In genomic region chr3:161800985-161801559, GRCh38 we compare ENCODE assay signal across 23 cellular contexts.
DNase-seq lines count a peak whose midpoint lies in the region; ATAC-seq, FAIRE-seq and TF ChIP-seq lines count a peak whose summit lies in the region.
"Had no signal": no experiment of that assay in that cellular context is flagged by ENCODE, and none has a peak within 500 bp of the region (broad histone marks: within the 10 kb centered on the region; RNA-seq: fewer than 3 reads in every experiment).

No MANE protein-coding gene starts in this region.

- no peaks in the 10 kb centered on the region for H3K36me3 ChIP-seq in tibial nerve
- H3K36me3 ChIP-seq: BLaER1 had no signal

- POLR2A ChIA-PET in WTC11 (lab: Charles Lee) = no interaction called here
- POLR2A ChIA-PET in activated CD4-positive, alpha-beta T cell treated with anti-CD3 and anti-CD28 coated beads for 36 hours (lab: Charles Lee) = no interaction called here

- no peak for TF ChIP-seq POLR2A in tibial nerve (IDR thresholded peaks at IDR 0.05)

- 42 to 89% methylated on average over 1 of the region's 1 CpG for WGBS in tibial nerve, 2 donors

- CTCF ChIA-PET in WTC11 (lab: Charles Lee) = no interaction called here
- CTCF ChIA-PET in activated CD4-positive, alpha-beta T cell treated with anti-CD3 and anti-CD28 coated beads for 36 hours (lab: Charles Lee) = interaction anchor here (1.1 kb wide), 1 partner anchor 53 kb away, joined by 4 read pairs; no protein-coding TSS in a partner anchor

- no peaks in the 10 kb centered on the region for H3K4me1 ChIP-seq in tibial nerve
- H3K4me1 ChIP-seq: BLaER1 had no signal

- TF ChIP-seq CTCF in WTC11 (IDR thresholded peaks at IDR 0.05) (no peak), tibial nerve (IDR thresholded peaks at IDR 0.05) (no peak)

- intact Hi-C loops in activated CD4-positive, alpha-beta T cell treated with anti-CD3 and anti-CD28 coated beads for 36 hours (cut with DNase I, micrococcal nuclease) = no loop called here

- no peak for TF ChIP-seq EP300 in tibial nerve (IDR thresholded peaks at IDR 0.05)

- H3K27ac Mint-ChIP-seq in stimulated activated naive CD8-positive, alpha-beta T cell treated with anti-CD3 and anti-CD28 coated beads, Interleukin-15, amount 100 ng/mL, for 72 hours = peak overlapping the region in 1 of 2 donors; percentile 37
- no peak overlapping the region for H3K27ac Mint-ChIP-seq in WTC11
- no peak overlapping the region for H3K27ac Mint-ChIP-seq in activated CD4-positive, alpha-beta T cell treated with anti-CD3 and anti-CD28 coated beads for 36 hours
- H3K27ac Mint-ChIP-seq: CD8-positive, alpha-beta T cell; T-cell had no signal

- no peak for FAIRE-seq in urothelium cell line (lab: Jason Lieb, UNC)
- FAIRE-seq: GM12892, RCC 7860 had no signal

- peak; percentile 31 for ATAC-seq in stimulated activated naive CD8-positive, alpha-beta T cell treated with anti-CD3 and anti-CD28 coated beads, Interleukin-15, amount 100 ng/mL, for 72 hours
- no peak for ATAC-seq in stimulated activated naive CD8-positive, alpha-beta T cell treated with anti-CD3 and anti-CD28 coated beads, Interleukin-15, Interleukin-2, amounts not matched to agents 100 U/mL and 50 U/mL, for 24 hours
- ATAC-seq in HG03442 (IDR thresholded peaks at IDR 0.05; ENCODE audit: unreplicated experiment) = peak; percentile 54
- peak; percentile 65 for ATAC-seq in WTC11
- no peak for ATAC-seq in activated CD4-positive, alpha-beta T cell treated with anti-CD3 and anti-CD28 coated beads for 36 hours
- ATAC-seq: CD8-positive, alpha-beta T cell; T-cell had no signal

- H3K27me3 ChIP-seq in tibial nerve = no peaks in the 10 kb centered on the region
- H3K27me3 ChIP-seq: BLaER1 had no signal

- H3K9me3 Mint-ChIP-seq in stimulated activated naive CD8-positive, alpha-beta T cell treated with anti-CD3 and anti-CD28 coated beads, Interleukin-15, amount 100 ng/mL, for 72 hours = peaks cover 12 to 30% of the 10 kb centered on the region in 2 donors
- H3K9me3 Mint-ChIP-seq in WTC11 = peaks cover 42% of the 10 kb centered on the region
- H3K9me3 Mint-ChIP-seq in activated CD4-positive, alpha-beta T cell treated with anti-CD3 and anti-CD28 coated beads for 36 hours (ENCODE audit: low read depth) = peaks cover 2% of the 10 kb centered on the region

- no peak for DNase-seq in stimulated activated naive CD8-positive, alpha-beta T cell treated with anti-CD3 and anti-CD28 coated beads, Interleukin-15, amount 100 ng/mL, for 72 hours
- no peak for DNase-seq in stimulated activated naive CD8-positive, alpha-beta T cell treated with anti-CD3 and anti-CD28 coated beads, Interleukin-15, Interleukin-2, amounts not matched to agents 100 U/mL and 50 U/mL, for 24 hours
- DNase-seq in WTC11 (ENCODE audit: low spot score) (no peak), COLO668 (lab: John Stamatoyannopoulos, UW; ENCODE audit: unreplicated experiment) (no peak), urothelium cell line (ENCODE audit: low spot score) (no peak), tibial nerve (ENCODE audit: low spot score in 2 of 2) (no peak)
- DNase-seq in activated CD4-positive, alpha-beta T cell treated with anti-CD3 and anti-CD28 coated beads for 36 hours = no peak
- DNase-seq: 8988T; CD8-positive, alpha-beta T cell; DMS79 treated with DMSO at 0.1 percent for 48 hours; GDM1; KBM-7; NCI-H1048; NCI-H2081 treated with DMSO at 0.1 percent for 48 hours; NCI-H524; Right ventricle myocardium superior; T-cell; T1000 had no signal

- H3K4me3 Mint-ChIP-seq in stimulated activated naive CD8-positive, alpha-beta T cell treated with anti-CD3 and anti-CD28 coated beads, Interleukin-15, amount 100 ng/mL, for 72 hours = no peak overlapping the region
- no peak overlapping the region for H3K4me3 Mint-ChIP-seq in WTC11
- H3K4me3 Mint-ChIP-seq in activated CD4-positive, alpha-beta T cell treated with anti-CD3 and anti-CD28 coated beads for 36 hours = no peak overlapping the region
- H3K4me3 Mint-ChIP-seq: CD8-positive, alpha-beta T cell; T-cell had no signal

- no peaks in the 10 kb centered on the region for H3K27me3 Mint-ChIP-seq in stimulated activated naive CD8-positive, alpha-beta T cell treated with anti-CD3 and anti-CD28 coated beads, Interleukin-15, amount 100 ng/mL, for 72 hours
- no peaks in the 10 kb centered on the region for H3K27me3 Mint-ChIP-seq in WTC11 (ENCODE audit: low read depth)
- no peaks in the 10 kb centered on the region for H3K27me3 Mint-ChIP-seq in activated CD4-positive, alpha-beta T cell treated with anti-CD3 and anti-CD28 coated beads for 36 hours
- H3K27me3 Mint-ChIP-seq: T-cell had no signal

- no peak overlapping the region for H3K4me3 ChIP-seq in tibial nerve
- H3K4me3 ChIP-seq: BLaER1, SK-N-MC had no signal

- no peaks in the 10 kb centered on the region for H3K4me1 Mint-ChIP-seq in stimulated activated naive CD8-positive, alpha-beta T cell treated with anti-CD3 and anti-CD28 coated beads, Interleukin-15, amount 100 ng/mL, for 72 hours
- H3K4me1 Mint-ChIP-seq in WTC11 = peaks cover 14% of the 10 kb centered on the region
- no peaks in the 10 kb centered on the region for H3K4me1 Mint-ChIP-seq in activated CD4-positive, alpha-beta T cell treated with anti-CD3 and anti-CD28 coated beads for 36 hours
- H3K4me1 Mint-ChIP-seq: T-cell had no signal

- H3K27ac ChIP-seq in tibial nerve = no peak overlapping the region
- H3K27ac ChIP-seq: BLaER1, SK-N-MC had no signal

- peaks cover 0 to 5% (median 0%) of the 10 kb centered on the region in 4 donors for H3K9me3 ChIP-seq in tibial nerve
- H3K9me3 ChIP-seq: BLaER1 had no signal

- peaks cover 31% of the 10 kb centered on the region for H3K36me3 Mint-ChIP-seq in WTC11
- no peaks in the 10 kb centered on the region for H3K36me3 Mint-ChIP-seq in activated CD4-positive, alpha-beta T cell treated with anti-CD3 and anti-CD28 coated beads for 36 hours (ENCODE audit: low read depth)
- H3K36me3 Mint-ChIP-seq: CD8-positive, alpha-beta T cell; T-cell had no signal

TF ChIP-seq in WTC11, 78 proteins besides CTCF, POLR2A, EP300 and RAD21:
- TF ChIP-seq TP53 (CRISPR knock-in tag; IDR thresholded peaks at IDR 0.05) (no peak), IRF1 (CRISPR knock-in tag; IDR thresholded peaks at IDR 0.05) (no peak), USF2 (CRISPR knock-in tag; IDR thresholded peaks at IDR 0.05) (no peak), ATF1 (CRISPR knock-in tag; IDR thresholded peaks at IDR 0.05) (no peak)

Comparison
In these comparisons a context has a peak if more than half of its experiments do, and no peak if none do; other contexts are left out.
1. ATAC-seq: peak in stimulated activated naive CD8-positive, alpha-beta T cell treated with anti-CD3 and anti-CD28 coated beads, Interleukin-15, amount 100 ng/mL, for 72 hours (single experiment), HG03442 (single experiment) and WTC11 (single experiment); none in stimulated activated naive CD8-positive, alpha-beta T cell treated with anti-CD3 and anti-CD28 coated beads, Interleukin-15, Interleukin-2, amounts not matched to agents 100 U/mL and 50 U/mL, for 24 hours (single experiment) and activated CD4-positive, alpha-beta T cell treated with anti-CD3 and anti-CD28 coated beads for 36 hours (single experiment).